ENCODE assay signal across 1 cellular context in the genomic region with DNA sequence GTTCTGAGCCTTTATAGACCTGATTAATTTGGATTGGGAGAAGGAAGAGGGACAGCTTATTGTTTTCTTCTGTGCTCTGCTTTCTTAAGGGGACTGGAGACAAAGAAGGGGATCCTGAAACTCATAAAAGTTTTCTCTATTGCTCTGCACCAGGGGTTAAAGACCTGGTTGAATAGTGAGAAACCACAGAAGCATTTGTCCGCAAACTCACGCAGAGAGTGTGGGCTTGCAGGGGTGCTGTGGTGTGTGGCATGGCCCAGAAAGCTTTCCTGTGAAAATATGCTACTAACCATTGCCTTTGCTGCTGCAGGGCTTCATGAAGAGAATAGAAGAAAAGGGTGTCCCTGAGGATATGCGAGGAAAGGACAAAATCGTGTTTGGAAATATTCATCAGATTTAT.
TF ChIP-seq lines count a peak whose summit lies in the region.

No MANE protein-coding gene starts in this region.

TF ChIP-seq in SK-N-SH, 30 proteins besides CTCF, POLR2A, EP300 and RAD21 (continued from another document):
- TF ChIP-seq, protein P1, sequence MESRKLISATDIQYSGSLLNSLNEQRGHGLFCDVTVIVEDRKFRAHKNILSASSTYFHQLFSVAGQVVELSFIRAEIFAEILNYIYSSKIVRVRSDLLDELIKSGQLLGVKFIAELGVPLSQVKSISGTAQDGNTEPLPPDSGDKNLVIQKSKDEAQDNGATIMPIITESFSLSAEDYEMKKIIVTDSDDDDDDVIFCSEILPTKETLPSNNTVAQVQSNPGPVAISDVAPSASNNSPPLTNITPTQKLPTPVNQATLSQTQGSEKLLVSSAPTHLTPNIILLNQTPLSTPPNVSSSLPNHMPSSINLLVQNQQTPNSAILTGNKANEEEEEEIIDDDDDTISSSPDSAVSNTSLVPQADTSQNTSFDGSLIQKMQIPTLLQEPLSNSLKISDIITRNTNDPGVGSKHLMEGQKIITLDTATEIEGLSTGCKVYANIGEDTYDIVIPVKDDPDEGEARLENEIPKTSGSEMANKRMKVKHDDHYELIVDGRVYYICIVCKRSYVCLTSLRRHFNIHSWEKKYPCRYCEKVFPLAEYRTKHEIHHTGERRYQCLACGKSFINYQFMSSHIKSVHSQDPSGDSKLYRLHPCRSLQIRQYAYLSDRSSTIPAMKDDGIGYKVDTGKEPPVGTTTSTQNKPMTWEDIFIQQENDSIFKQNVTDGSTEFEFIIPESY (IDR thresholded peaks at IDR 0.05; ENCODE audit: borderline replicate concordance, low read depth), result no peak
- TF ChIP-seq MEF2A (IDR thresholded peaks at IDR 0.05; ENCODE audit: borderline replicate concordance, low read depth) (no peak), GATA2 (CRISPR knock-in tag; IDR thresholded peaks at IDR 0.05) (no peak)
- TF ChIP-seq, protein P2, sequence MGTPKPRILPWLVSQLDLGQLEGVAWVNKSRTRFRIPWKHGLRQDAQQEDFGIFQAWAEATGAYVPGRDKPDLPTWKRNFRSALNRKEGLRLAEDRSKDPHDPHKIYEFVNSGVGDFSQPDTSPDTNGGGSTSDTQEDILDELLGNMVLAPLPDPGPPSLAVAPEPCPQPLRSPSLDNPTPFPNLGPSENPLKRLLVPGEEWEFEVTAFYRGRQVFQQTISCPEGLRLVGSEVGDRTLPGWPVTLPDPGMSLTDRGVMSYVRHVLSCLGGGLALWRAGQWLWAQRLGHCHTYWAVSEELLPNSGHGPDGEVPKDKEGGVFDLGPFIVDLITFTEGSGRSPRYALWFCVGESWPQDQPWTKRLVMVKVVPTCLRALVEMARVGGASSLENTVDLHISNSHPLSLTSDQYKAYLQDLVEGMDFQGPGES (IDR thresholded peaks at IDR 0.05; ENCODE audit: low read depth, low read length), result no peak
TF ChIP-seq in SK-N-SH: peak in this region for 0.
